1 cellular context compared by ENCODE assay signal in genomic region chr17:46964315-46965265, GRCh38.
TF ChIP-seq lines count a peak whose summit lies in the region.

No MANE protein-coding gene starts in this region.

TF ChIP-seq in A549, 52 proteins besides CTCF, POLR2A, EP300 and RAD21:
- no peak for TF ChIP-seq BCL3 (IDR thresholded peaks at IDR 0.05)
- TF ChIP-seq EHMT2 (IDR thresholded peaks at IDR 0.05; ENCODE audit: low read depth): peak; percentile 51; the same call in 1 of the 2 replicates
- peak; percentile 94 for TF ChIP-seq REST (IDR thresholded peaks at IDR 0.05)
